1 cellular context compared by ENCODE assay signal in the genomic region with DNA sequence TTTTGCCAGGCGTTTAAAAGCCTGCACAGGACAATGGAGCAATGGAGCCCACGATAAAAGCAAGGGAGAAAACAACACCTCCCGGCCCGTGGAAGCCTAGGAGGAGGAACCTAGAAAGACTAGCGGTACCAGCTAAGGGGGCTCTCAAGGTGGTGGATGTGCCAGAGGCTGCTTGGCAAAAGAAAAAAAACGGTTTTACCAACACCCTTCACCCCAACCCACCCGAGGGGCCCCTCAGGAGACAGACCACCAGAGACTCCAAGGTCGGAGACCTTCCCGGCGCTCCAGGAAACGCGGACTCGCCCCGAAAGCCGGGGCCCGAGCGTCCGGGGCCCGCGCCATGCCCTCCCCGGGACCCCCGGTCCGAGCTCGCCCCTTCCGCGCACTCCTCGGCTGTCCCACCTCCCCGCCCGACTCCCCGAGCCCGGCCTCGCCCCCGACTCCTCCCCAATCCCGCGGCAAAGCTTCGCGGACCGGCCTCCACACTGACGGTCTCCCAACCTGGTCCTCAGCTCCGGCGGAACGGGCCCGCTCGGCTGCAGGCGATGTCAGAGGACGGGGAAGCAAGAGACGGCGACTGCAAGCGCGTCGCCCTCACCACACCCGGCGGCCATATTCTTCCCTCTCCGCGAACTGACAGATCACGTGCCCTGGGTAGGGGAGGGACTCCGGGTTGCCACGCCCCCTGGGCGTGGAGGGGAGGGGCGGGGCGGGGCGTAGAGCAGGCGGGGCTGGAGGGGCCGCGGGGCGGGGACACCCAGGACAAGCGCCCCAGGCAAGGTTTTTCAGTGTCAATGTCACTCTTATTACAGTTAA.
TF ChIP-seq lines count a peak whose summit lies in the region.

Gene KIDINS220 (minus strand): TSS at position 635 of the 816 bp plus-strand sequence. CDS start 10,520 bp downstream, outside the sequence.

TF ChIP-seq in K562, 482 proteins besides CTCF, POLR2A, EP300 and RAD21 (continued from another document and continues in another):
- TF ChIP-seq BCLAF1 (IDR thresholded peaks at IDR 0.05; ENCODE audit: borderline replicate concordance in 1 of 2, control insufficient read depth in 1 of 2, low read depth in 2 of 2, low read length in 1 of 2) (no peak), ZNF232 (CRISPR knock-in tag; IDR thresholded peaks at IDR 0.05) (no peak), SIN3B (IDR thresholded peaks at IDR 0.05; ENCODE audit: low read depth) (peak; percentile 85), DPF2 (IDR thresholded peaks at IDR 0.05) (no peak), CBX3 (IDR thresholded peaks at IDR 0.05; ENCODE audit: borderline replicate concordance in 1 of 2, low read length in 2 of 2) (no peak), BCOR (IDR thresholded peaks at IDR 0.05) (no peak), TAF7 (tag; IDR thresholded peaks at IDR 0.05) (peak; percentile 66), ZNF668 (CRISPR knock-in tag; IDR thresholded peaks at IDR 0.05) (no peak), MCM7 (IDR thresholded peaks at IDR 0.05) (no peak), IFI16 (CRISPR knock-in tag; IDR thresholded peaks at IDR 0.05) (no peak), KLF13 (tag; IDR thresholded peaks at IDR 0.05; ENCODE audit: borderline replicate concordance, low read depth) (no peak), POU5F1 (IDR thresholded peaks at IDR 0.05; ENCODE audit: borderline replicate concordance, low read depth, low read length, partially characterized antibody) (no peak), GTF2A2 (tag; IDR thresholded peaks at IDR 0.05) (no peak), ZKSCAN1 (IDR thresholded peaks at IDR 0.05; ENCODE audit: low read depth, low read length) (no peak), IRF1 (CRISPR knock-in tag; IDR thresholded peaks at IDR 0.05; ENCODE audit: borderline replicate concordance) (no peak), SIN3A (IDR thresholded peaks at IDR 0.05; ENCODE audit: borderline replicate concordance in 2 of 2, control insufficient read depth in 1 of 2, low read depth in 2 of 2, low read length in 2 of 2) (peak; percentile 75 to 82; a peak in 2 of 4 replicates), GABPA (tag; conservative IDR thresholded peaks at IDR 0.05; ENCODE audit: low read depth) (no peak), TCF15 (CRISPR knock-in tag; IDR thresholded peaks at IDR 0.05) (no peak), POLR2B (IDR thresholded peaks at IDR 0.05; ENCODE audit: low read depth, partially characterized antibody) (peak; percentile 76), CHD2 (IDR thresholded peaks at IDR 0.05; ENCODE audit: low read depth, low read length) (no peak), ZNF79 (CRISPR knock-in tag; IDR thresholded peaks at IDR 0.05; ENCODE audit: low read depth) (no peak), PHF20 (IDR thresholded peaks at IDR 0.05; ENCODE audit: partially characterized antibody) (peak; percentile 80), NR4A1 (CRISPR knock-in tag; IDR thresholded peaks at IDR 0.05) (no peak), NR4A1 (tag; IDR thresholded peaks at IDR 0.05) (no peak), TFAM (CRISPR knock-in tag; conservative IDR thresholded peaks at IDR 0.05) (no peak), ZNF224 (CRISPR knock-in tag; IDR thresholded peaks at IDR 0.05) (no peak), ZZZ3 (IDR thresholded peaks at IDR 0.05) (no peak), ZNF512 (tag; IDR thresholded peaks at IDR 0.05) (no peak), ELF1 (tag; IDR thresholded peaks at IDR 0.05) (no peak), ZBTB8A (IDR thresholded peaks at IDR 0.05; ENCODE audit: partially characterized antibody) (no peak), TCF7 (IDR thresholded peaks at IDR 0.05; ENCODE audit: borderline replicate concordance) (no peak), PRPF4 (IDR thresholded peaks at IDR 0.05; ENCODE audit: insufficient read depth, low read depth, low read length, poor library complexity, severe bottlenecking) (no peak), HMGN3 (IDR thresholded peaks at IDR 0.05; ENCODE audit: borderline replicate concordance, extremely low read depth, insufficient read length, low read depth, low read length) (peak; percentile 34), KDM4B (IDR thresholded peaks at IDR 0.05; ENCODE audit: borderline replicate concordance in 2 of 2, low read depth in 1 of 2) (0 out of 4 replicates have a peak, but pooled peaks of 1 of the 2 experiments have one; percentile 33), MEF2D (tag; conservative IDR thresholded peaks at IDR 0.05; ENCODE audit: low read depth) (no peak), ZNF766 (CRISPR knock-in tag; conservative IDR thresholded peaks at IDR 0.05) (no peak)
- TF ChIP-seq, protein P1, sequence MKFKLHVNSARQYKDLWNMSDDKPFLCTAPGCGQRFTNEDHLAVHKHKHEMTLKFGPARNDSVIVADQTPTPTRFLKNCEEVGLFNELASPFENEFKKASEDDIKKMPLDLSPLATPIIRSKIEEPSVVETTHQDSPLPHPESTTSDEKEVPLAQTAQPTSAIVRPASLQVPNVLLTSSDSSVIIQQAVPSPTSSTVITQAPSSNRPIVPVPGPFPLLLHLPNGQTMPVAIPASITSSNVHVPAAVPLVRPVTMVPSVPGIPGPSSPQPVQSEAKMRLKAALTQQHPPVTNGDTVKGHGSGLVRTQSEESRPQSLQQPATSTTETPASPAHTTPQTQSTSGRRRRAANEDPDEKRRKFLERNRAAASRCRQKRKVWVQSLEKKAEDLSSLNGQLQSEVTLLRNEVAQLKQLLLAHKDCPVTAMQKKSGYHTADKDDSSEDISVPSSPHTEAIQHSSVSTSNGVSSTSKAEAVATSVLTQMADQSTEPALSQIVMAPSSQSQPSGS (CRISPR knock-in tag; IDR thresholded peaks at IDR 0.05) = no peak
- TF ChIP-seq, protein P2, sequence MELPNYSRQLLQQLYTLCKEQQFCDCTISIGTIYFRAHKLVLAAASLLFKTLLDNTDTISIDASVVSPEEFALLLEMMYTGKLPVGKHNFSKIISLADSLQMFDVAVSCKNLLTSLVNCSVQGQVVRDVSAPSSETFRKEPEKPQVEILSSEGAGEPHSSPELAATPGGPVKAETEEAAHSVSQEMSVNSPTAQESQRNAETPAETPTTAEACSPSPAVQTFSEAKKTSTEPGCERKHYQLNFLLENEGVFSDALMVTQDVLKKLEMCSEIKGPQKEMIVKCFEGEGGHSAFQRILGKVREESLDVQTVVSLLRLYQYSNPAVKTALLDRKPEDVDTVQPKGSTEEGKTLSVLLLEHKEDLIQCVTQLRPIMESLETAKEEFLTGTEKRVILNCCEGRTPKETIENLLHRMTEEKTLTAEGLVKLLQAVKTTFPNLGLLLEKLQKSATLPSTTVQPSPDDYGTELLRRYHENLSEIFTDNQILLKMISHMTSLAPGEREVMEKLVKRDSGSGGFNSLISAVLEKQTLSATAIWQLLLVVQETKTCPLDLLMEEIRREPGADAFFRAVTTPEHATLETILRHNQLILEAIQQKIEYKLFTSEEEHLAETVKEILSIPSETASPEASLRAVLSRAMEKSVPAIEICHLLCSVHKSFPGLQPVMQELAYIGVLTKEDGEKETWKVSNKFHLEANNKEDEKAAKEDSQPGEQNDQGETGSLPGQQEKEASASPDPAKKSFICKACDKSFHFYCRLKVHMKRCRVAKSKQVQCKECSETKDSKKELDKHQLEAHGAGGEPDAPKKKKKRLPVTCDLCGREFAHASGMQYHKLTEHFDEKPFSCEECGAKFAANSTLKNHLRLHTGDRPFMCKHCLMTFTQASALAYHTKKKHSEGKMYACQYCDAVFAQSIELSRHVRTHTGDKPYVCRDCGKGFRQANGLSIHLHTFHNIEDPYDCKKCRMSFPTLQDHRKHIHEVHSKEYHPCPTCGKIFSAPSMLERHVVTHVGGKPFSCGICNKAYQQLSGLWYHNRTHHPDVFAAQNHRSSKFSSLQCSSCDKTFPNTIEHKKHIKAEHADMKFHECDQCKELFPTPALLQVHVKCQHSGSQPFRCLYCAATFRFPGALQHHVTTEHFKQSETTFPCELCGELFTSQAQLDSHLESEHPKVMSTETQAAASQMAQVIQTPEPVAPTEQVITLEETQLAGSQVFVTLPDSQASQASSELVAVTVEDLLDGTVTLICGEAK (IDR thresholded peaks at IDR 0.05) = no peak
- TF ChIP-seq, protein P2 (CRISPR knock-in tag; IDR thresholded peaks at IDR 0.05) = no peak
- TF ChIP-seq, protein P3, sequence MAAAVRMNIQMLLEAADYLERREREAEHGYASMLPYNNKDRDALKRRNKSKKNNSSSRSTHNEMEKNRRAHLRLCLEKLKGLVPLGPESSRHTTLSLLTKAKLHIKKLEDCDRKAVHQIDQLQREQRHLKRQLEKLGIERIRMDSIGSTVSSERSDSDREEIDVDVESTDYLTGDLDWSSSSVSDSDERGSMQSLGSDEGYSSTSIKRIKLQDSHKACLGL (CRISPR knock-in tag; IDR thresholded peaks at IDR 0.05; ENCODE audit: borderline replicate concordance, poor library complexity, severe bottlenecking) = no peak
- TF ChIP-seq, protein P4, sequence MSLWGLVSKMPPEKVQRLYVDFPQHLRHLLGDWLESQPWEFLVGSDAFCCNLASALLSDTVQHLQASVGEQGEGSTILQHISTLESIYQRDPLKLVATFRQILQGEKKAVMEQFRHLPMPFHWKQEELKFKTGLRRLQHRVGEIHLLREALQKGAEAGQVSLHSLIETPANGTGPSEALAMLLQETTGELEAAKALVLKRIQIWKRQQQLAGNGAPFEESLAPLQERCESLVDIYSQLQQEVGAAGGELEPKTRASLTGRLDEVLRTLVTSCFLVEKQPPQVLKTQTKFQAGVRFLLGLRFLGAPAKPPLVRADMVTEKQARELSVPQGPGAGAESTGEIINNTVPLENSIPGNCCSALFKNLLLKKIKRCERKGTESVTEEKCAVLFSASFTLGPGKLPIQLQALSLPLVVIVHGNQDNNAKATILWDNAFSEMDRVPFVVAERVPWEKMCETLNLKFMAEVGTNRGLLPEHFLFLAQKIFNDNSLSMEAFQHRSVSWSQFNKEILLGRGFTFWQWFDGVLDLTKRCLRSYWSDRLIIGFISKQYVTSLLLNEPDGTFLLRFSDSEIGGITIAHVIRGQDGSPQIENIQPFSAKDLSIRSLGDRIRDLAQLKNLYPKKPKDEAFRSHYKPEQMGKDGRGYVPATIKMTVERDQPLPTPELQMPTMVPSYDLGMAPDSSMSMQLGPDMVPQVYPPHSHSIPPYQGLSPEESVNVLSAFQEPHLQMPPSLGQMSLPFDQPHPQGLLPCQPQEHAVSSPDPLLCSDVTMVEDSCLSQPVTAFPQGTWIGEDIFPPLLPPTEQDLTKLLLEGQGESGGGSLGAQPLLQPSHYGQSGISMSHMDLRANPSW (CRISPR knock-in tag; IDR thresholded peaks at IDR 0.05) = no peak
